8 cellular contexts compared by ENCODE assay signal in genomic region chr14:102235275-102235897, GRCh38.
A peak's percentile ranks its signal among the peaks of the same experiment; 100 is the strongest.
DNase-seq lines count a peak whose midpoint lies in the region; ATAC-seq and TF ChIP-seq lines count a peak whose summit lies in the region.

No MANE protein-coding gene starts in this region.

- H3K27ac Mint-ChIP-seq in activated CD8-positive, alpha-beta T cell treated with anti-CD3 and anti-CD28 coated beads, Interleukin-2, amount 10 ng/mL, durations not matched to agents 7 days and 5 days = no peak overlapping the region
- H3K27ac Mint-ChIP-seq in effector memory CD8-positive, alpha-beta T cell = no peak overlapping the region
- H3K27ac Mint-ChIP-seq in mesothelial cell of epicardium = no peak overlapping the region

- H3K9me3 Mint-ChIP-seq in activated CD8-positive, alpha-beta T cell treated with anti-CD3 and anti-CD28 coated beads, Interleukin-2, amount 10 ng/mL, durations not matched to agents 7 days and 5 days (ENCODE audit: insufficient read depth) = no peaks in the 10 kb centered on the region
- H3K9me3 Mint-ChIP-seq in effector memory CD8-positive, alpha-beta T cell = no peaks in the 10 kb centered on the region
- H3K9me3 Mint-ChIP-seq in mesothelial cell of epicardium = no peaks in the 10 kb centered on the region

- H3K36me3 Mint-ChIP-seq in activated CD8-positive, alpha-beta T cell treated with anti-CD3 and anti-CD28 coated beads, Interleukin-2, amount 10 ng/mL, durations not matched to agents 7 days and 5 days (ENCODE audit: low read depth) = no peaks in the 10 kb centered on the region
- no peaks in the 10 kb centered on the region for H3K36me3 Mint-ChIP-seq in effector memory CD8-positive, alpha-beta T cell (ENCODE audit: insufficient read depth)
- peaks cover 6% of the 10 kb centered on the region for H3K36me3 Mint-ChIP-seq in mesothelial cell of epicardium

- in situ Hi-C loops in G401 (cut with HindIII; ENCODE audit: low sequenced_read_pairs) = no loop called here

- no peaks in the 10 kb centered on the region for H3K27me3 Mint-ChIP-seq in activated CD8-positive, alpha-beta T cell treated with anti-CD3 and anti-CD28 coated beads, Interleukin-2, amount 10 ng/mL, durations not matched to agents 7 days and 5 days (ENCODE audit: low read depth)
- no peaks in the 10 kb centered on the region for H3K27me3 Mint-ChIP-seq in effector memory CD8-positive, alpha-beta T cell
- H3K27me3 Mint-ChIP-seq in mesothelial cell of epicardium (ENCODE audit: low read depth) = no peaks in the 10 kb centered on the region

- TF ChIP-seq CTCF in mesothelial cell of epicardium (IDR thresholded peaks at IDR 0.05; ENCODE audit: unreplicated experiment) = peak; percentile 72

- CTCF ChIA-PET in activated CD8-positive, alpha-beta T cell treated with anti-CD3 and anti-CD28 coated beads, Interleukin-2, amount 10 ng/mL, durations not matched to agents 7 days and 5 days (lab: Charles Lee) = interaction anchor here (1.3 kb wide), 1 partner anchor 69 kb away, joined by 3 read pairs; the partner anchor contains the start of gene MOK

- POLR2A ChIA-PET in activated CD8-positive, alpha-beta T cell treated with anti-CD3 and anti-CD28 coated beads, Interleukin-2, amount 10 ng/mL, durations not matched to agents 7 days and 5 days (lab: Charles Lee) = no interaction called here

- ATAC-seq in HG03103 (IDR thresholded peaks at IDR 0.05; ENCODE audit: low read depth, unreplicated experiment) (peak; percentile 60), HG02588 (IDR thresholded peaks at IDR 0.05; ENCODE audit: unreplicated experiment) (no peak)
- ATAC-seq in activated CD8-positive, alpha-beta T cell treated with anti-CD3 and anti-CD28 coated beads, Interleukin-2, amount 10 ng/mL, durations not matched to agents 7 days and 5 days = peak; percentile 96
- ATAC-seq in effector memory CD8-positive, alpha-beta T cell (replicated peaks) = peak; percentile 98

- no peaks in the 10 kb centered on the region for H3K4me1 Mint-ChIP-seq in activated CD8-positive, alpha-beta T cell treated with anti-CD3 and anti-CD28 coated beads, Interleukin-2, amount 10 ng/mL, durations not matched to agents 7 days and 5 days (ENCODE audit: low read depth)
- no peaks in the 10 kb centered on the region for H3K4me1 Mint-ChIP-seq in effector memory CD8-positive, alpha-beta T cell (ENCODE audit: low read depth in 2 of 2)
- peaks cover 1% of the 10 kb centered on the region for H3K4me1 Mint-ChIP-seq in mesothelial cell of epicardium

- H3K4me3 Mint-ChIP-seq in activated CD8-positive, alpha-beta T cell treated with anti-CD3 and anti-CD28 coated beads, Interleukin-2, amount 10 ng/mL, durations not matched to agents 7 days and 5 days = no peak overlapping the region
- no peak overlapping the region for H3K4me3 Mint-ChIP-seq in effector memory CD8-positive, alpha-beta T cell
- no peak overlapping the region for H3K4me3 Mint-ChIP-seq in mesothelial cell of epicardium

- DNase-seq in G401 (ENCODE audit: low spot score) (peak; percentile 70), NCI-H526 treated with DMSO at 0.1 percent for 48 hours (lab: John Stamatoyannopoulos, UW) (peak; percentile 67), mesothelial cell of epicardium (ENCODE audit: low spot score in 2 of 2, unreplicated experiment in 2 of 2) (peak; percentile 66 to 85)
- DNase-seq in activated CD8-positive, alpha-beta T cell treated with anti-CD3 and anti-CD28 coated beads, Interleukin-2, amount 10 ng/mL, durations not matched to agents 7 days and 5 days = peak; percentile 85
- DNase-seq in effector memory CD8-positive, alpha-beta T cell = peak; percentile 68 to 71 (median 69)
- peak; percentile 47 for DNase-seq in stimulated activated CD8-positive, alpha-beta memory T cell treated with anti-CD3 and anti-CD28 coated beads, Interleukin-15, amount 100 ng/mL, for 24 hours (ENCODE audit: low read depth)
